In genomic region chr22:20156611-20157415, GRCh38 we compare ENCODE assay signal across 1 cellular context.
TF ChIP-seq lines count a peak whose summit lies in the region.

No MANE protein-coding gene starts in this region.

TF ChIP-seq in HepG2, 621 proteins besides CTCF, POLR2A, EP300 and RAD21:
- 0 out of 2 replicates have a peak, but pooled peaks have one; percentile 23 for TF ChIP-seq ZNF614 (CRISPR knock-in tag; IDR thresholded peaks at IDR 0.05; ENCODE audit: borderline replicate concordance)
- peak; percentile 28; the same call in 1 of the 2 replicates for TF ChIP-seq SALL1 (CRISPR knock-in tag; IDR thresholded peaks at IDR 0.05)
- peak; percentile 18; the same call in 1 of the 2 replicates for TF ChIP-seq TFAP4 (IDR thresholded peaks at IDR 0.05; ENCODE audit: borderline replicate concordance, low read depth)
- no peak for TF ChIP-seq SMARCC2 (IDR thresholded peaks at IDR 0.05)
- TF ChIP-seq XRCC5 (optimal IDR thresholded peaks at IDR 0.05; ENCODE audit: low read length): peak; percentile 23
- peak; percentile 63 for TF ChIP-seq ZFP91 (CRISPR knock-in tag; IDR thresholded peaks at IDR 0.05; ENCODE audit: borderline replicate concordance)
- TF ChIP-seq ETV5 (CRISPR knock-in tag; IDR thresholded peaks at IDR 0.05; ENCODE audit: borderline replicate concordance): 0 out of 2 replicates have a peak, but pooled peaks have one; percentile 12
- TF ChIP-seq ZC3H13 (CRISPR knock-in tag; IDR thresholded peaks at IDR 0.05): no peak
- TF ChIP-seq GATAD1 (CRISPR knock-in tag; IDR thresholded peaks at IDR 0.05): 0 out of 2 replicates have a peak, but pooled peaks have one; percentile 17
- TF ChIP-seq MTF2 (CRISPR knock-in tag; IDR thresholded peaks at IDR 0.05; ENCODE audit: borderline replicate concordance): 0 out of 2 replicates have a peak, but pooled peaks have one; percentile 27
- TF ChIP-seq ZNF558 (CRISPR knock-in tag; IDR thresholded peaks at IDR 0.05; ENCODE audit: borderline replicate concordance): 0 out of 2 replicates have a peak, but pooled peaks have one; percentile 21
- TF ChIP-seq ATM (IDR thresholded peaks at IDR 0.05; ENCODE audit: borderline replicate concordance): no peak
- TF ChIP-seq PATZ1 (CRISPR knock-in tag; IDR thresholded peaks at IDR 0.05): peak; percentile 60
- TF ChIP-seq BHLHE40 (IDR thresholded peaks at IDR 0.05; ENCODE audit: low read length): 0 out of 2 replicates have a peak, but pooled peaks have one; percentile 13
- peak; percentile 99 for TF ChIP-seq STAG1 (CRISPR knock-in tag; IDR thresholded peaks at IDR 0.05)
- TF ChIP-seq ZNF704 (CRISPR knock-in tag; IDR thresholded peaks at IDR 0.05; ENCODE audit: borderline replicate concordance): 0 out of 2 replicates have a peak, but pooled peaks have one; percentile 29
- peak; percentile 10; the same call in 1 of the 2 replicates for TF ChIP-seq FOSL2 (CRISPR knock-in tag; IDR thresholded peaks at IDR 0.05)
- peak; percentile 44; the same call in 1 of the 2 replicates for TF ChIP-seq MAZ (IDR thresholded peaks at IDR 0.05; ENCODE audit: borderline replicate concordance, low read depth, low read length)
- TF ChIP-seq MAZ (CRISPR knock-in tag; IDR thresholded peaks at IDR 0.05; ENCODE audit: low read depth): no peak
- peak; percentile 24; the same call in 1 of the 2 replicates for TF ChIP-seq MAX (IDR thresholded peaks at IDR 0.05)
- no peak for TF ChIP-seq ZBED4 (CRISPR knock-in tag; IDR thresholded peaks at IDR 0.05; ENCODE audit: borderline replicate concordance)
- TF ChIP-seq CAMTA2 (CRISPR knock-in tag; IDR thresholded peaks at IDR 0.05; ENCODE audit: borderline replicate concordance): no peak
- 0 out of 2 replicates have a peak, but pooled peaks have one; percentile 11 for TF ChIP-seq ELF3 (CRISPR knock-in tag; IDR thresholded peaks at IDR 0.05)
- peak; percentile 87 for TF ChIP-seq SMC3 (IDR thresholded peaks at IDR 0.05; ENCODE audit: low read length)
- no peak for TF ChIP-seq PCBP2 (optimal IDR thresholded peaks at IDR 0.05; ENCODE audit: low read depth, low read length, poor library complexity, severe bottlenecking)
- TF ChIP-seq FUBP1 (CRISPR knock-in tag; IDR thresholded peaks at IDR 0.05; ENCODE audit: borderline replicate concordance): no peak
- peak; percentile 37; the same call in 1 of the 2 replicates for TF ChIP-seq ZNF687 (CRISPR knock-in tag; IDR thresholded peaks at IDR 0.05)
- TF ChIP-seq KDM2A (CRISPR knock-in tag; IDR thresholded peaks at IDR 0.05; ENCODE audit: borderline replicate concordance, low read depth): peak; percentile 78
- no peak for TF ChIP-seq ATF3 (CRISPR knock-in tag; IDR thresholded peaks at IDR 0.05)
- TF ChIP-seq TEAD3 (CRISPR knock-in tag; optimal IDR thresholded peaks at IDR 0.05; ENCODE audit: borderline replicate concordance): peak; percentile 40
